In genomic region chr14:80538633-80539375, GRCh38 we compare ENCODE assay signal across 22 cellular contexts.
"Had no signal": no experiment of that assay in that cellular context is flagged by ENCODE, and none has a peak within 500 bp of the region (broad histone marks: within the 10 kb centered on the region; RNA-seq: fewer than 3 reads in every experiment).

No MANE protein-coding gene starts in this region.

- H3K4me1 Mint-ChIP-seq: activated naive CD4-positive, alpha-beta T cell treated with anti-CD3 and anti-CD28 coated beads, Interleukin-2, amount 50 U/mL, for 24 hours; naive thymus-derived CD8-positive, alpha-beta T cell had no signal

- DNase-seq: activated CD4-positive, alpha-beta T cell treated with anti-CD3 and anti-CD28 coated beads for 1 hour; activated CD4-positive, alpha-beta T cell treated with anti-CD3 and anti-CD28 coated beads, Interleukin-2, amount 50 U/mL, for 1 hour; activated gamma-delta T cell treated with Interleukin-2 at 50 U/mL for 16 hours; activated T-cell treated with anti-CD3 and anti-CD28 coated beads, Interleukin-2, amount 50 U/mL, for 1 hour; anterior cingulate cortex; body of pancreas; effector memory CD4-positive, alpha-beta T cell; foreskin melanocyte; hippocampal formation; left ventricle myocardium inferior; naive thymus-derived CD8-positive, alpha-beta T cell; spleen; stimulated activated CD4-positive, alpha-beta T cell treated with anti-CD3 and anti-CD28 coated beads, Interleukin-4, amount 100 ng/mL, for 24 hours; stimulated activated naive CD4-positive, alpha-beta T cell treated with Interleukin-2 at 50 U/mL for 16 hours; WERI-Rb-1 had no signal

- H3K4me1 ChIP-seq: body of pancreas, left ventricle myocardium inferior, prostate gland, spleen, vagina had no signal

- H3K27me3 Mint-ChIP-seq: activated naive CD4-positive, alpha-beta T cell treated with anti-CD3 and anti-CD28 coated beads, Interleukin-2, amount 50 U/mL, for 24 hours; naive thymus-derived CD8-positive, alpha-beta T cell; type B pancreatic cell had no signal

- H3K36me3 ChIP-seq: left ventricle myocardium inferior, prostate gland, spleen, thoracic aorta, vagina, WERI-Rb-1 had no signal

- H3K27ac Mint-ChIP-seq: activated naive CD4-positive, alpha-beta T cell treated with anti-CD3 and anti-CD28 coated beads, Interleukin-2, amount 50 U/mL, for 24 hours; mesothelial cell of epicardium; naive thymus-derived CD8-positive, alpha-beta T cell; type B pancreatic cell had no signal

- H3K27ac ChIP-seq: body of pancreas, left ventricle myocardium inferior, prostate gland, spleen, thoracic aorta, vagina, WERI-Rb-1 had no signal

- H3K4me3 Mint-ChIP-seq: activated naive CD4-positive, alpha-beta T cell treated with anti-CD3 and anti-CD28 coated beads, Interleukin-2, amount 50 U/mL, for 24 hours; mesothelial cell of epicardium; naive thymus-derived CD8-positive, alpha-beta T cell; type B pancreatic cell had no signal

- H3K4me3 ChIP-seq: body of pancreas, left ventricle myocardium inferior, prostate gland, spleen, thoracic aorta, vagina had no signal

- H3K27me3 ChIP-seq: body of pancreas, spleen, vagina had no signal

- ATAC-seq: body of pancreas; esophagus mucosa; naive thymus-derived CD8-positive, alpha-beta T cell had no signal

- H3K9me3 ChIP-seq: body of pancreas, prostate gland, thoracic aorta, vagina had no signal
